In the genomic region with DNA sequence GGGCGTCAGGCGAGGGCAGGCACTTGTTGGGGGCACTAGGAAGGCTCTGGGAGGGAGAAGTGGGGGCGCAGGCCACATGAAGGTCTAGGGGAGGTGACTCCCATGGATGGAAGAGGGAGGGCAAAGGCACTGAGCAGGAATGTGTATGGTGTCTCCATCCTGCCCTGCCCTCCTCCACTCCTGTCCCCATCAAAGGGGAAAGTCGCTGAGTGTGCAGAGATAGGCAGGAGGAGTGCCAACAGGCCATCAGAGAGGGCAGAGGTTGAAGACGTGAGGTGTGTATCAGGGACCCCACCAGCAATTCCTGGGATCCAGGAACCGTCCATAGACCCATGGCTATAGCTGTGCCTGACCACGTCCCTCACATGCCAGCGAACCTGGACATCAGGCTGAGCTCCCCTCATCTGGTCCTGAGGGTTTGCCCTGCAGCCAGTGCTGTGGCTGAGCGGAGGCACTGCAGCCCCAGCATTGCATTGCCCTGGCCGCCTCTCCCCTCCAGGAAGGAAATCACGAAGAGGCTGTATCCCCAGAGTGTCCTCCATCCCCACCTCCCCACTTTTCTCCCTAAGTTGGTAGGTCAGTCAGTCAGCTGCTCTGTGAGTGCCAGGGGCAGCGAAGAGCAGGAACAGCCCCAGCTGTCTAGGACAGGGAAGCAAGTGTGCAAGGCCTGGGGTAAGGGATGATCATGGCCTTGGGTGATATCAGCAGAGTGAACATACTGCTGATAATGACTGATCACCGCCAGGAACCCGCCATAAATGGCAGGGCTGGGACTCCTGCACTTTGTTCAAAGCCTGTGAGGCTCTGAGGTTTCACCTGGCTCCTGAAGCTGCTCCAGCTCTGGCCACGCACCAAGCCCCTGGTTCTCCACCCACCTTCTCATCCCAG, we compare ENCODE assay signal across 19 cellular contexts.
"Had no signal": no experiment of that assay in that cellular context is flagged by ENCODE, and none has a peak within 500 bp of the region (broad histone marks: within the 10 kb centered on the region; RNA-seq: fewer than 3 reads in every experiment).

No MANE protein-coding gene starts in this region.

- H3K36me3 Mint-ChIP-seq: activated naive CD8-positive, alpha-beta T cell; brain; immature natural killer cell had no signal

- H3K27me3 Mint-ChIP-seq: activated naive CD8-positive, alpha-beta T cell; central memory CD8-positive, alpha-beta T cell had no signal

- H3K9me3 ChIP-seq: suprapubic skin had no signal

- H3K27me3 ChIP-seq: suprapubic skin had no signal

- H3K9me3 Mint-ChIP-seq: central memory CD8-positive, alpha-beta T cell; immature natural killer cell had no signal

- H3K4me3 Mint-ChIP-seq: activated naive CD8-positive, alpha-beta T cell; brain; central memory CD8-positive, alpha-beta T cell; immature natural killer cell had no signal

- H3K27ac ChIP-seq: foreskin keratinocyte, suprapubic skin had no signal

- H3K4me3 ChIP-seq: lung, suprapubic skin had no signal

- DNase-seq: activated CD4-positive, alpha-beta T cell treated with anti-CD3 and anti-CD28 coated beads, Interleukin-2, amount 50 U/mL, for 1 hour; activated CD8-positive, alpha-beta memory T cell treated with anti-CD3 and anti-CD28 coated beads for 24 hours; activated gamma-delta T cell treated with Interleukin-2 at 50 U/mL for 16 hours; amygdala; cortex of kidney; effector CD8-positive, alpha-beta T cell; foreskin keratinocyte; head of caudate nucleus; immature natural killer cell; midbrain; stimulated activated CD4-positive, alpha-beta T cell treated with anti-CD3 and anti-CD28 coated beads, Interleukin-15, amount 100 ng/mL, for 24 hours; stimulated activated CD4-positive, alpha-beta T cell treated with anti-CD3 and anti-CD28 coated beads, Interleukin-4, amount 100 ng/mL, for 1 hour; stimulated activated naive CD8-positive, alpha-beta T cell treated with anti-CD3 and anti-CD28 coated beads, Interleukin-15, Interleukin-2, amounts not matched to agents 100 U/mL and 50 U/mL, for 24 hours; trophoblast cell had no signal

- H3K27ac Mint-ChIP-seq: activated naive CD8-positive, alpha-beta T cell; brain; immature natural killer cell had no signal

- H3K36me3 ChIP-seq: suprapubic skin had no signal

- ATAC-seq: foreskin keratinocyte; stimulated activated naive CD8-positive, alpha-beta T cell treated with anti-CD3 and anti-CD28 coated beads, Interleukin-15, Interleukin-2, amounts not matched to agents 100 U/mL and 50 U/mL, for 24 hours had no signal
